In the genomic region with DNA sequence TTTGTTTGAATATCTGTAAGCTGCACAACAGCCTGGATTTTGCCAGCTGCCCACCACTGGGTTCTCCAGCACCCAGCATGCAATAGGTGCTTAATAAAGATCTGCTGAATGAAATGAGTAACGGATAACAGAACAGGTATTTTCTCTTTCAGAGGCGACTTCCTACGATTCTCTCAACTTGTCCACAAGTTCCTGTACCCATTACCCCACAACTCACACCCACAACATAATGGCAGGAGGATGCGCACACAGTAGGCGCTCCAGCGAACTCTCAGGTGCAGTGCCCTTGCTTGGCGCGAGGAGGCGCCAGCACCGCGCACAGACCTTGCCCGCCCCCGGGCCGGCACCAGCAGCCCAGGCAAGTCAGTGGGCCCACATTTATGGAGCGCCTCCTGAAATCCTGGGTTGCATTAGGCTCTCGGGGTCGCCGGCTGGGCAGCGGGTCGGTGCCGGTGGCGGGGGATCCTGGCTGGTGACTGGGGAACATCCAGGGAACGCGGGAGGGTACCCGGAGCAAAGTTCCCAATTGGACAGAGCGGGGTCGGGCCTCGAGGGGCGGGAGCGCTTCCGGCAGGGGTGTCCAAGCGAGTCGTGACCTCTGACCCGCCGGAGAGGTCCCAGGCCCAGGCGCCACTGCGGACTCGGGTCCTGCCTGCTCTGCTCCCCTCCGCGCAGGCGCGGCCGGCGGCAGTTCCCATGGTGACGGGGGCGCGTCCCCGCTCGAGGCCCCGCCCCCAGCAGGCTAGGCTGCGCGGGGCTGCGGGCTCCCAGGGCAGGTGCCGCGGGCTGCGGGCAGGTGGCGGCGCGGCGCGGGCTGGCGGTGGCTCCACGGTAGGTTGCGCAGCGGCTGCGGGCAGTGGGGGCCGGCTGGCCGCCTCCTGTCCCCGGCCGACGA, we compare ENCODE assay signal across 8 cellular contexts. TPM values are rescaled to one million over a fixed set of nuclear protein-coding genes. Genes with fewer than 3 reads are reported as not detected.
DNase-seq lines count a peak whose midpoint lies in the region; ATAC-seq and TF ChIP-seq lines count a peak whose summit lies in the region.

Gene KIAA1671 (plus strand): TSS at position 775 of the 895 bp plus-strand sequence. CDS start 75,284 bp downstream, outside the sequence.

- no peaks in the 10 kb centered on the region for H3K9me3 ChIP-seq in smooth muscle cell (replicated peaks; ENCODE audit: low read depth)

- no peaks in the 10 kb centered on the region for H3K27me3 ChIP-seq in smooth muscle cell (ENCODE audit: low read depth)

- H3K36me3 ChIP-seq in smooth muscle cell (ENCODE audit: low read depth): no peaks in the 10 kb centered on the region

- peaks cover 16% of the 10 kb centered on the region for H3K4me1 ChIP-seq in smooth muscle cell (ENCODE audit: low read depth)

- H3K4me2 ChIP-seq in smooth muscle cell: peak within 1 kb of the TSS; percentile 84

- H3K9ac ChIP-seq in smooth muscle cell (ENCODE audit: low read depth): peak within 1 kb of the TSS; percentile 82

- peak within 1 kb of the TSS; percentile 99 for H2AFZ ChIP-seq in smooth muscle cell (ENCODE audit: low read depth)

- peak within 1 kb of the TSS; percentile 42 for H3K4me3 ChIP-seq in HFF-Myc (replicated peaks; ENCODE audit: low read depth, low read length)
- H3K4me3 ChIP-seq in smooth muscle cell: peak within 1 kb of the TSS; percentile 61

- peaks cover 16% of the 10 kb centered on the region for H3K79me2 ChIP-seq in smooth muscle cell (ENCODE audit: low read depth)

- DNase-seq in DMS153 treated with DMSO at 0.1 percent for 48 hours (lab: John Stamatoyannopoulos, UW; ENCODE audit: unreplicated experiment) (peak; percentile 61), HFF-Myc (ENCODE audit: extremely low read depth, low read depth) (no peak), NCI-H2227 treated with DMSO at 0.1 percent for 48 hours (lab: John Stamatoyannopoulos, UW) (peak; percentile 45), inferior parietal cortex (ENCODE audit: extremely low spot score) (peak; percentile 83), smooth muscle cell (lab: John Stamatoyannopoulos, UW; ENCODE audit: unreplicated experiment) (peak; percentile 78)
- DNase-seq in activated CD4-positive, CD25-positive, alpha-beta regulatory T cell (lab: John Stamatoyannopoulos, UW): peak; percentile 55 to 65 (median 62)
- DNase-seq in central memory CD4-positive, alpha-beta T cell: peak; percentile 84

- peak; percentile 88 for TF ChIP-seq CTCF in HFF-Myc (IDR thresholded peaks at IDR 0.05; ENCODE audit: low read depth, low read length, missing control alignments)
- TF ChIP-seq CTCF in smooth muscle cell (IDR thresholded peaks at IDR 0.05; ENCODE audit: borderline replicate concordance, insufficient read depth, poor library complexity, severe bottlenecking): peak; percentile 99

- H3K27ac ChIP-seq in smooth muscle cell (ENCODE audit: low read depth): peak within 1 kb of the TSS; percentile 8

- 3% methylated on average over 66 of the region's 71 CpGs for WGBS in smooth muscle cell (ENCODE audit: low lambda C conversion rate)

- no peak for ATAC-seq in HG02870 (IDR thresholded peaks at IDR 0.05; ENCODE audit: unreplicated experiment)

- H3F3A ChIP-seq in smooth muscle cell (ENCODE audit: low read depth): peaks cover 4% of the 10 kb centered on the region

- H4K20me1 ChIP-seq in smooth muscle cell (ENCODE audit: low read depth): no peaks in the 10 kb centered on the region

RNA-seq across cellular contexts. Expression of gene KIAA1671, which starts in this region (rescaled TPM):
- total RNA-seq in smooth muscle cell: 4.8 and 7.6 TPM in 2 replicates
- 1.7 and 3.4 TPM in 2 replicates for polyA plus RNA-seq in smooth muscle cell
